ENCODE assay signal across 10 cellular contexts in genomic region chr6:30876039-30876730, GRCh38. TPM values are rescaled to one million over a fixed set of nuclear protein-coding genes. Genes with fewer than 3 reads are reported as not detected.
DNase-seq lines count a peak whose midpoint lies in the region; ATAC-seq and TF ChIP-seq lines count a peak whose summit lies in the region.
"Had no signal": no experiment of that assay in that cellular context is flagged by ENCODE, and none has a peak within 500 bp of the region (broad histone marks: within the 10 kb centered on the region; RNA-seq: fewer than 3 reads in every experiment).

No MANE protein-coding gene starts in this region.

- TF ChIP-seq POLR2A in tibial nerve (IDR thresholded peaks at IDR 0.05): no peak

- WGBS in tibial nerve, 2 donors: 44 to 45% methylated on average over 4 of the region's 4 CpGs

- peaks cover 47% of the 10 kb centered on the region for H3K4me1 Mint-ChIP-seq in activated CD8-positive, alpha-beta T cell treated with anti-CD3 and anti-CD28 coated beads for 36 hours (ENCODE audit: low read depth)
- peaks cover 36% of the 10 kb centered on the region for H3K4me1 Mint-ChIP-seq in activated CD8-positive, alpha-beta T cell treated with anti-CD3 and anti-CD28 coated beads, Interleukin-2, amount 10 ng/mL, durations not matched to agents 7 days and 5 days (ENCODE audit: low read depth)

- peaks cover 14% of the 10 kb centered on the region for H3K9me3 Mint-ChIP-seq in activated CD8-positive, alpha-beta T cell treated with anti-CD3 and anti-CD28 coated beads for 36 hours
- peaks cover 19% of the 10 kb centered on the region for H3K9me3 Mint-ChIP-seq in activated CD8-positive, alpha-beta T cell treated with anti-CD3 and anti-CD28 coated beads, Interleukin-2, amount 10 ng/mL, durations not matched to agents 7 days and 5 days (ENCODE audit: insufficient read depth)

- DNase-seq in activated CD8-positive, alpha-beta T cell treated with anti-CD3 and anti-CD28 coated beads for 36 hours: peak; percentile 47
- no peak for DNase-seq in activated CD8-positive, alpha-beta T cell treated with anti-CD3 and anti-CD28 coated beads, Interleukin-2, amount 10 ng/mL, durations not matched to agents 7 days and 5 days
- no peak for DNase-seq in ascending aorta (ENCODE audit: low spot score in 2 of 2)
- DNase-seq in tibial nerve (ENCODE audit: low spot score in 2 of 2): peak in 1 of 2 donors; percentile 40
- DNase-seq in left colon: no peak
- no peak for DNase-seq in activated gamma-delta T cell treated with Interleukin-2 at 50 U/mL for 16 hours
- no peak for DNase-seq in SJCRH30
- DNase-seq: activated CD8-positive, alpha-beta memory T cell treated with anti-CD3 and anti-CD28 coated beads, Interleukin-2, amount 50 U/mL, for 48 hours; stimulated activated CD4-positive, alpha-beta T cell treated with anti-CD3 and anti-CD28 coated beads, Interleukin-1b, Interleukin-23, amount 100 ng/mL, for 48 hours had no signal

- H3K4me3 Mint-ChIP-seq in activated CD8-positive, alpha-beta T cell treated with anti-CD3 and anti-CD28 coated beads for 36 hours: no peak overlapping the region
- H3K4me3 Mint-ChIP-seq in activated CD8-positive, alpha-beta T cell treated with anti-CD3 and anti-CD28 coated beads, Interleukin-2, amount 10 ng/mL, durations not matched to agents 7 days and 5 days: no peak overlapping the region

- no peaks in the 10 kb centered on the region for H3K9me3 ChIP-seq in ascending aorta
- H3K9me3 ChIP-seq in tibial nerve: peaks cover 0 to 21% (median 0%) of the 10 kb centered on the region in 4 donors
- no peaks in the 10 kb centered on the region; the same call in 1 of the 2 replicates for H3K9me3 ChIP-seq in SJCRH30 (replicated peaks)

- ATAC-seq in activated CD8-positive, alpha-beta T cell treated with anti-CD3 and anti-CD28 coated beads for 36 hours: peak; percentile 32
- ATAC-seq in activated CD8-positive, alpha-beta T cell treated with anti-CD3 and anti-CD28 coated beads, Interleukin-2, amount 10 ng/mL, durations not matched to agents 7 days and 5 days: no peak
- ATAC-seq in left colon: no peak

- peaks cover 0 to 11% of the 10 kb centered on the region in 2 donors for H3K4me1 ChIP-seq in ascending aorta
- H3K4me1 ChIP-seq in tibial nerve: peaks cover 0 to 29% (median 10%) of the 10 kb centered on the region in 4 donors
- H3K4me1 ChIP-seq in SJCRH30: no peaks in the 10 kb centered on the region; the same call in 1 of the 2 replicates

- intact Hi-C loops in activated CD8-positive, alpha-beta T cell treated with anti-CD3 and anti-CD28 coated beads for 36 hours (cut with micrococcal nuclease): loop anchor here (2.0 to 5.0 kb wide), 2 partner anchors 47 to 139 kb away; no protein-coding TSS in a partner anchor
- intact Hi-C loops in ascending aorta (cut with DNase I): loop anchor here (2.0 to 5.0 kb wide), 4 partner anchors 39 to 197 kb away; partner anchors contain the start of genes FLOT1 and TUBB
- intact Hi-C loops in left colon (cut with DNase I, micrococcal nuclease): loop anchor here in 1 of 2 donors (5.0 kb wide), 2 partner anchors 49 to 134 kb away; partner anchors contain the start of genes FLOT1 and IER3

- H3K27me3 ChIP-seq in ascending aorta (no peaks in the 10 kb centered on the region), layer of hippocampus (ENCODE audit: control insufficient read depth, insufficient read depth, low read length) (no peaks in the 10 kb centered on the region), tibial nerve (no peaks in the 10 kb centered on the region), SJCRH30 (no peaks in the 10 kb centered on the region)

- CTCF ChIA-PET in activated CD8-positive, alpha-beta T cell treated with anti-CD3 and anti-CD28 coated beads for 36 hours (lab: Charles Lee): interaction anchor here (0.7 to 10.4 kb wide), 12 partner anchors 8 to 145 kb away, joined by 3 to 82 read pairs (median 4); partner anchors contain the start of genes DDR1 and VARS2
- CTCF ChIA-PET in activated CD8-positive, alpha-beta T cell treated with anti-CD3 and anti-CD28 coated beads, Interleukin-2, amount 10 ng/mL, durations not matched to agents 7 days and 5 days (lab: Charles Lee): interaction anchor here (0.9 to 5.0 kb wide), 11 partner anchors 13 to 204 kb away, joined by 3 to 116 read pairs (median 6); no protein-coding TSS in a partner anchor

- peak overlapping the region; percentile 69 for H3K27ac Mint-ChIP-seq in activated CD8-positive, alpha-beta T cell treated with anti-CD3 and anti-CD28 coated beads for 36 hours
- H3K27ac Mint-ChIP-seq in activated CD8-positive, alpha-beta T cell treated with anti-CD3 and anti-CD28 coated beads, Interleukin-2, amount 10 ng/mL, durations not matched to agents 7 days and 5 days: no peak overlapping the region

- H3K4me3 ChIP-seq in ascending aorta (no peak overlapping the region), tibial nerve (no peak overlapping the region), SJCRH30 (no peak overlapping the region)

- POLR2A ChIA-PET in activated CD8-positive, alpha-beta T cell treated with anti-CD3 and anti-CD28 coated beads for 36 hours (lab: Charles Lee): interaction anchor here (0.7 to 1.7 kb wide), 4 partner anchors 51 to 134 kb away, joined by 3 to 8 read pairs (median 4); partner anchors contain the start of gene FLOT1
- POLR2A ChIA-PET in activated CD8-positive, alpha-beta T cell treated with anti-CD3 and anti-CD28 coated beads, Interleukin-2, amount 10 ng/mL, durations not matched to agents 7 days and 5 days (lab: Charles Lee): interaction anchor here (0.6 to 3.8 kb wide), 6 partner anchors 33 to 1321 kb away, joined by 3 to 15 read pairs (median 4); partner anchors contain the start of gene IER3

- H3K36me3 Mint-ChIP-seq in activated CD8-positive, alpha-beta T cell treated with anti-CD3 and anti-CD28 coated beads for 36 hours (ENCODE audit: low read depth): peaks cover 18% of the 10 kb centered on the region
- peaks cover 14% of the 10 kb centered on the region for H3K36me3 Mint-ChIP-seq in activated CD8-positive, alpha-beta T cell treated with anti-CD3 and anti-CD28 coated beads, Interleukin-2, amount 10 ng/mL, durations not matched to agents 7 days and 5 days (ENCODE audit: low read depth)

- TF ChIP-seq EP300 in tibial nerve (IDR thresholded peaks at IDR 0.05): peak in 1 of 2 donors; percentile 75

- H3K27ac ChIP-seq in ascending aorta (peak overlapping the region; percentile 81 to 87), layer of hippocampus (ENCODE audit: low read depth, low read length) (peak overlapping the region; percentile 22), tibial nerve (peak overlapping the region; percentile 23 to 89 (median 82)), SJCRH30 (no peak overlapping the region)

- H3K27me3 Mint-ChIP-seq in activated CD8-positive, alpha-beta T cell treated with anti-CD3 and anti-CD28 coated beads for 36 hours: no peaks in the 10 kb centered on the region
- H3K27me3 Mint-ChIP-seq in activated CD8-positive, alpha-beta T cell treated with anti-CD3 and anti-CD28 coated beads, Interleukin-2, amount 10 ng/mL, durations not matched to agents 7 days and 5 days (ENCODE audit: low read depth): no peaks in the 10 kb centered on the region

- H3K36me3 ChIP-seq in ascending aorta (no peaks in the 10 kb centered on the region), tibial nerve (no peaks in the 10 kb centered on the region), SJCRH30 (no peaks in the 10 kb centered on the region)

- no peak for TF ChIP-seq CTCF in activated CD8-positive, alpha-beta T cell treated with anti-CD3 and anti-CD28 coated beads for 36 hours (IDR thresholded peaks at IDR 0.05)
- TF ChIP-seq CTCF in ascending aorta (IDR thresholded peaks at IDR 0.05): no peak
- TF ChIP-seq CTCF in tibial nerve (IDR thresholded peaks at IDR 0.05): no peak

RNA-seq across cellular contexts. Expression of gene DDR1, which starts 8.1 kb away (rescaled TPM):
- 10 to 100 TPM; 14.4 to 14.5 TPM for total RNA-seq in activated CD8-positive, alpha-beta T cell treated with anti-CD3 and anti-CD28 coated beads for 36 hours
- 1 to 10 TPM; 6.3 to 7.4 TPM for total RNA-seq in activated CD8-positive, alpha-beta T cell treated with anti-CD3 and anti-CD28 coated beads, Interleukin-2, amount 10 ng/mL, durations not matched to agents 7 days and 5 days
- total RNA-seq in ascending aorta: 18.8 TPM
- 10 to 100 TPM; 36.7 to 60.1 (median 39.8) TPM for total RNA-seq in tibial nerve
- 100 to 1,000 TPM; 297 to 333 TPM for total RNA-seq in left colon
- 73.2 and 80.9 TPM in 2 replicates for total RNA-seq in SJCRH30 (2014; rRNA removed; shearing (Covaris generic))

RNA-seq across cellular contexts. Expression of gene GTF2H4, which starts 31.8 kb away (rescaled TPM):
- 10 to 100 TPM; 37.1 to 41.9 TPM for total RNA-seq in activated CD8-positive, alpha-beta T cell treated with anti-CD3 and anti-CD28 coated beads for 36 hours
- 10 to 100 TPM; 30.0 to 30.1 TPM for total RNA-seq in activated CD8-positive, alpha-beta T cell treated with anti-CD3 and anti-CD28 coated beads, Interleukin-2, amount 10 ng/mL, durations not matched to agents 7 days and 5 days
- total RNA-seq in ascending aorta (81.0 TPM), tibial nerve (10 to 100 TPM in 2 of 4 donors, 1 to 10 TPM in 2; 2.2 to 25.2 (median 10.1) TPM), left colon (10 to 100 TPM; 18.3 to 34.4 TPM)
- 15.1 and 24.2 TPM in 2 replicates for total RNA-seq in SJCRH30 (2014; rRNA removed; shearing (Covaris generic))

RNA-seq across cellular contexts. Expression of gene VARS2, which starts 37.9 kb away (rescaled TPM):
- 10 to 100 TPM; 83.0 to 84.0 TPM for total RNA-seq in activated CD8-positive, alpha-beta T cell treated with anti-CD3 and anti-CD28 coated beads for 36 hours
- 10 to 100 TPM; 38.4 to 38.8 TPM for total RNA-seq in activated CD8-positive, alpha-beta T cell treated with anti-CD3 and anti-CD28 coated beads, Interleukin-2, amount 10 ng/mL, durations not matched to agents 7 days and 5 days
- total RNA-seq in ascending aorta (5.7 TPM), tibial nerve (10 to 100 TPM; 22.6 to 26.2 (median 24.7) TPM), left colon (10 to 100 TPM; 17.7 to 34.8 TPM)
- 21.3 and 23.5 TPM in 2 replicates for total RNA-seq in SJCRH30 (2014; rRNA removed; shearing (Covaris generic))

RNA-seq across cellular contexts. Expression of gene SFTA2, which starts 55.8 kb away (rescaled TPM):
- total RNA-seq in activated CD8-positive, alpha-beta T cell treated with anti-CD3 and anti-CD28 coated beads for 36 hours: not detected
- total RNA-seq in activated CD8-positive, alpha-beta T cell treated with anti-CD3 and anti-CD28 coated beads, Interleukin-2, amount 10 ng/mL, durations not matched to agents 7 days and 5 days: not detected
- total RNA-seq in ascending aorta (not detected), tibial nerve (not detected), left colon (not detected)
- total RNA-seq in SJCRH30 (2014; rRNA removed; shearing (Covaris generic)): not detected in 2 replicates
